9 cellular contexts compared by ENCODE assay signal in genomic region chr22:41781508-41781906, GRCh38. TPM values are rescaled to one million over a fixed set of nuclear protein-coding genes. Genes with fewer than 3 reads are reported as not detected.
A peak's percentile ranks its signal among the peaks of the same experiment; 100 is the strongest.
DNase-seq lines count a peak whose midpoint lies in the region; ATAC-seq, FAIRE-seq and TF ChIP-seq lines count a peak whose summit lies in the region.
"Had no signal": no experiment of that assay in that cellular context is flagged by ENCODE, and none has a peak within 500 bp of the region (broad histone marks: within the 10 kb centered on the region; RNA-seq: fewer than 3 reads in every experiment).

No MANE protein-coding gene starts in this region.

- no TSS peak for BruUV-seq in HepG2 (replicated peaks; lab: Mats Ljungman, UMichigan)

- no peak for TF ChIP-seq RAD21 in HepG2 (CRISPR knock-in tag; IDR thresholded peaks at IDR 0.05)

- peaks cover 39 to 58% (median 54%) of the 10 kb centered on the region in 3 donors for H3K4me1 Mint-ChIP-seq in CD8-positive, alpha-beta memory T cell
- H3K4me1 Mint-ChIP-seq in endothelial cell (ENCODE audit: unreplicated experiment): peaks cover 20% of the 10 kb centered on the region

- TF ChIP-seq POLR2A in HepG2 (IDR thresholded peaks at IDR 0.05; ENCODE audit: insufficient read depth in 1 of 2, low read depth in 2 of 2, low read length in 2 of 2): no peak

- H3K79me2 ChIP-seq in OCI-LY1 (ENCODE audit: insufficient read depth, low read length) (no peaks in the 10 kb centered on the region), HepG2 (ENCODE audit: insufficient read depth, low read length) (no peaks in the 10 kb centered on the region)

- no peaks in the 10 kb centered on the region for H3K36me3 ChIP-seq in CD8-positive, alpha-beta memory T cell (ENCODE audit: insufficient read depth, low read length)
- H3K36me3 ChIP-seq in OCI-LY1 (ENCODE audit: insufficient read depth, low read length) (no peaks in the 10 kb centered on the region), HepG2 (replicated peaks in 1 of 2; ENCODE audit: control insufficient read depth in 1 of 2, insufficient read depth in 2 of 2, low read length in 2 of 2) (no peaks in the 10 kb centered on the region)

- peak overlapping the region; percentile 76 to 92 (median 90) for H3K4me3 Mint-ChIP-seq in CD8-positive, alpha-beta memory T cell
- H3K4me3 Mint-ChIP-seq in endothelial cell (ENCODE audit: unreplicated experiment): no peak overlapping the region

- H3K27ac Mint-ChIP-seq in CD8-positive, alpha-beta memory T cell: peak overlapping the region; percentile 97 to 100 (median 100)
- H3K27ac Mint-ChIP-seq in endothelial cell (ENCODE audit: unreplicated experiment): no peak overlapping the region

- 0 out of 2 replicates have a peak overlapping the region, but pooled peaks have one; percentile 42 for H2AFZ ChIP-seq in OCI-LY1 (ENCODE audit: low read length)
- H2AFZ ChIP-seq in HepG2 (ENCODE audit: low read length): no peak overlapping the region

- no peaks in the 10 kb centered on the region for H3K27me3 ChIP-seq in CD8-positive, alpha-beta memory T cell (ENCODE audit: insufficient read depth, low read length, poor library complexity, severe bottlenecking)
- H3K27me3 ChIP-seq in OCI-LY1 (ENCODE audit: insufficient read depth, low read length): no peaks in the 10 kb centered on the region
- peaks cover 0 to 4% of the 10 kb centered on the region in 2 experiments; a peak in 3 of 5 replicates for H3K27me3 ChIP-seq in HepG2 (ENCODE audit: control insufficient read depth in 1 of 2, insufficient read depth in 2 of 2, low read length in 2 of 2)

- H3K4me2 ChIP-seq in OCI-LY1 (ENCODE audit: low read length) (peak overlapping the region; percentile 10; the same call in 1 of the 2 replicates), HepG2 (ENCODE audit: low read depth, low read length) (peak overlapping the region; percentile 16; the same call in 1 of the 2 replicates)

- intact Hi-C loops in HepG2 (cut with micrococcal nuclease; ENCODE audit: unreplicated experiment): no loop called here

- H4K20me1 ChIP-seq in OCI-LY1 (ENCODE audit: insufficient read depth, low read length) (no peaks in the 10 kb centered on the region), HepG2 (ENCODE audit: insufficient read depth, low read length) (no peaks in the 10 kb centered on the region)

- TF ChIP-seq CTCF in OCI-LY1 (IDR thresholded peaks at IDR 0.05; ENCODE audit: low read length) (no peak), HepG2 (CRISPR knock-in tag; IDR thresholded peaks at IDR 0.05) (no peak), endothelial cell (IDR thresholded peaks at IDR 0.05; ENCODE audit: unreplicated experiment) (no peak)

- FAIRE-seq in HepG2 (lab: Jason Lieb, UNC): no peak
- FAIRE-seq: G401.6 had no signal

- WGBS in HepG2 (ENCODE audit: low lambda C conversion rate): no CpG with 5 or more reads among the region's 1 CpG

- peaks cover 49% of the 10 kb centered on the region for H3K4me1 ChIP-seq in CD8-positive, alpha-beta memory T cell (ENCODE audit: insufficient read depth, low read length)
- H3K4me1 ChIP-seq in OCI-LY1 (ENCODE audit: insufficient read depth, low read length, severe bottlenecking) (peaks cover 7% of the 10 kb centered on the region), HepG2 (ENCODE audit: insufficient read depth, low read length) (0 out of 2 replicates have a peak, but pooled peaks cover 7% of the 10 kb centered on the region)

- in situ Hi-C loops in HepG2 (cut with HindIII; ENCODE audit: extremely low pct_ligation_motif_present, low pct_unique_long_range_greater_than_20kb): no loop called here

- no peaks in the 10 kb centered on the region for H3K9me3 Mint-ChIP-seq in CD8-positive, alpha-beta memory T cell
- H3K9me3 Mint-ChIP-seq in endothelial cell (ENCODE audit: unreplicated experiment): no peaks in the 10 kb centered on the region

- H3K9ac ChIP-seq in OCI-LY1 (ENCODE audit: low read length) (no peak overlapping the region; the same call in 1 of the 2 replicates), HepG2 (ENCODE audit: insufficient read depth, low read depth, low read length) (no peak overlapping the region)

- DNase-seq in CD8-positive, alpha-beta memory T cell: no peak
- DNase-seq in HepG2 (ENCODE audit: low spot score) (no peak), endothelial cell (ENCODE audit: low spot score) (no peak), DMS114 treated with DMSO at 0.1 percent for 48 hours (lab: John Stamatoyannopoulos, UW; ENCODE audit: unreplicated experiment) (no peak)
- no peak for DNase-seq in stimulated activated CD4-positive, alpha-beta T cell treated with anti-CD3 and anti-CD28 coated beads, Interleukin-1b, Interleukin-23, amount 100 ng/mL, for 48 hours

- POLR2A ChIA-PET in CD8-positive, alpha-beta memory T cell (lab: Charles Lee): interaction anchor here (0.7 to 4.8 kb wide), 12 partner anchors 9 to 313 kb away, joined by 3 to 153 read pairs (median 4); partner anchors contain the start of genes ACO2, CCDC134, PHF5A and SNU13
- POLR2A ChIA-PET in HepG2 (lab: Yijun Ruan, JAX): interaction anchor here (0.6 to 2.8 kb wide), 5 partner anchors 14 to 834 kb away, joined by 3 to 31 read pairs (median 3); partner anchors contain the start of genes CCDC134 and SREBF2

- peaks cover 0 to 30% (median 5%) of the 10 kb centered on the region in 3 donors for H3K36me3 Mint-ChIP-seq in CD8-positive, alpha-beta memory T cell
- H3K36me3 Mint-ChIP-seq in endothelial cell (ENCODE audit: low read depth, unreplicated experiment): no peaks in the 10 kb centered on the region

- peak overlapping the region; percentile 78 for H3K4me3 ChIP-seq in CD8-positive, alpha-beta memory T cell (ENCODE audit: low read length)
- H3K4me3 ChIP-seq in OCI-LY1 (ENCODE audit: low read depth, low read length, poor library complexity, severe bottlenecking) (no peak overlapping the region), HepG2 (replicated peaks in 1 of 3; ENCODE audit: insufficient read depth in 1 of 3, low read depth in 2 of 3, low read length in 3 of 3) (no peak overlapping the region; a peak in 1 of 6 replicates)

- H3K27me3 Mint-ChIP-seq in CD8-positive, alpha-beta memory T cell: no peaks in the 10 kb centered on the region
- peaks cover 2% of the 10 kb centered on the region for H3K27me3 Mint-ChIP-seq in endothelial cell (ENCODE audit: unreplicated experiment)

- no peaks in the 10 kb centered on the region for H3F3A ChIP-seq in OCI-LY1 (ENCODE audit: insufficient read depth, low read length)

- no peaks in the 10 kb centered on the region for H3K9me3 ChIP-seq in CD8-positive, alpha-beta memory T cell (ENCODE audit: low read length)
- H3K9me3 ChIP-seq in OCI-LY1 (ENCODE audit: low read length) (no peaks in the 10 kb centered on the region), HepG2 (ENCODE audit: low read length) (no peaks in the 10 kb centered on the region)

- TF ChIP-seq EP300 in HepG2 (IDR thresholded peaks at IDR 0.05; ENCODE audit: low read depth in 2 of 2, low read length in 2 of 2) (no peak), HepG2 (CRISPR knock-in tag; IDR thresholded peaks at IDR 0.05; ENCODE audit: borderline replicate concordance) (no peak)

- CTCF ChIA-PET in CD8-positive, alpha-beta memory T cell (lab: Charles Lee): interaction anchor here (0.7 to 5.1 kb wide), 12 partner anchors 11 to 159 kb away, joined by 3 to 62 read pairs (median 4); partner anchors contain the start of genes CCDC134, SNU13 and SREBF2
- CTCF ChIA-PET in HepG2 (lab: Yijun Ruan, JAX; ENCODE audit: low intra/inter-chr PET ratio, low total read pairs): no interaction called here

- no peaks in the 10 kb centered on the region for H3K9me2 ChIP-seq in OCI-LY1 (ENCODE audit: low read depth, low read length)

- ATAC-seq in GM21529 (IDR thresholded peaks at IDR 0.05; ENCODE audit: unreplicated experiment) (peak; percentile 16), HepG2 (peak; percentile 26; the same call in 2 of the 3 replicates), HG03039 (IDR thresholded peaks at IDR 0.05; ENCODE audit: unreplicated experiment) (no peak)

- peak overlapping the region; percentile 71 for H3K27ac ChIP-seq in CD8-positive, alpha-beta memory T cell (ENCODE audit: low read depth, low read length)
- H3K27ac ChIP-seq in OCI-LY1 (ENCODE audit: low read depth, low read length, poor library complexity, severe bottlenecking): no peak overlapping the region
- no peak overlapping the region for H3K27ac ChIP-seq in HepG2 (ENCODE audit: extremely low read length, insufficient read depth, low read length)

RNA-seq across cellular contexts. Expression of gene CCDC134, which starts 19.0 kb away (rescaled TPM):
- 10 to 100 TPM; 17.9 to 19.9 TPM for total RNA-seq in CD8-positive, alpha-beta memory T cell
- 5.5 TPM for polyA plus RNA-seq in CD8-positive, alpha-beta memory T cell
- total RNA-seq in HepG2 (2016; rRNA removed; fragmentation: Illumina TruSeq; extraction: Trizol): 11.3 and 17.4 TPM in 2 replicates
- 40.7 and 41.5 TPM in 2 replicates for total RNA-seq in HepG2 (2016; cell fraction: cytosol; rRNA removed; fragmentation: Illumina TruSeq; extraction: Trizol; ENCODE audit: low read depth)
- total RNA-seq in HepG2 (2016; cell fraction: insoluble cytoplasmic fraction; rRNA removed; fragmentation: Illumina TruSeq; extraction: Trizol): 11.5 and 17.3 TPM in 2 replicates
- total RNA-seq in HepG2 (2016; cell fraction: membrane; rRNA removed; fragmentation: Illumina TruSeq; extraction: Trizol): 12.5 and 13.5 TPM in 2 replicates
- 21.6 and 24.7 TPM in 2 replicates for total RNA-seq in HepG2 (2016; cell fraction: nucleus; rRNA removed; fragmentation: Illumina TruSeq; extraction: Trizol)
- 4.8 and 5.6 TPM in 2 replicates for polyA plus RNA-seq in HepG2 (2011; rRNA removed)
- polyA plus RNA-seq in HepG2 (2011; cell fraction: cytosol; rRNA removed): 3.7 and 5.6 TPM in 2 replicates
- 6.9 and 7.1 TPM in 2 replicates for polyA plus RNA-seq in HepG2 (2011; cell fraction: nucleus; rRNA removed)
- 2.7 and 2.8 TPM in 2 replicates for polyA plus RNA-seq in HepG2 (2012)
- 1.8 and 2.0 TPM in 2 replicates for polyA plus RNA-seq in HepG2 (2016; cell fraction: cytosol; fragmentation: Illumina TruSeq; extraction: Trizol; ENCODE audit: low read depth)
- 4.4 TPM in 2 replicates for polyA plus RNA-seq in HepG2 (2016; cell fraction: insoluble cytoplasmic fraction; fragmentation: Illumina TruSeq; extraction: Trizol; ENCODE audit: low read depth)
- polyA plus RNA-seq in HepG2 (2016; cell fraction: membrane; fragmentation: Illumina TruSeq; extraction: Trizol; ENCODE audit: low read depth): 2.2 and 2.7 TPM in 2 replicates
- polyA plus RNA-seq in HepG2 (2016; cell fraction: nucleus; fragmentation: Illumina TruSeq; extraction: Trizol; ENCODE audit: insufficient read depth, low read depth): 18.6 and 19.9 TPM in 2 replicates
- polyA minus RNA-seq in HepG2 (2011; rRNA and poly(A)+ RNA removed; ENCODE audit: low replicate concordance): 14.6 and 21.4 TPM in 2 replicates
- 9.4 and 9.7 TPM in 2 replicates for polyA minus RNA-seq in HepG2 (2011; cell fraction: cytosol; rRNA and poly(A)+ RNA removed)
- 6.3 and 8.3 TPM in 2 replicates for polyA minus RNA-seq in HepG2 (2011; cell fraction: nucleus; rRNA and poly(A)+ RNA removed)
- 8.8 TPM for total RNA-seq in endothelial cell (ENCODE audit: unreplicated experiment)

RNA-seq across cellular contexts. Expression of gene SREBF2, which starts 51.4 kb away (rescaled TPM):
- total RNA-seq in CD8-positive, alpha-beta memory T cell: 10 to 100 TPM; 85.1 to 87.1 TPM
- polyA plus RNA-seq in CD8-positive, alpha-beta memory T cell: 24.5 TPM
- total RNA-seq in HepG2 (2016; rRNA removed; fragmentation: Illumina TruSeq; extraction: Trizol) (30.2 and 53.8 TPM in 2 replicates), endothelial cell (ENCODE audit: unreplicated experiment) (200 TPM)
- total RNA-seq in HepG2 (2016; cell fraction: cytosol; rRNA removed; fragmentation: Illumina TruSeq; extraction: Trizol; ENCODE audit: low read depth): 14.0 and 16.6 TPM in 2 replicates
- total RNA-seq in HepG2 (2016; cell fraction: insoluble cytoplasmic fraction; rRNA removed; fragmentation: Illumina TruSeq; extraction: Trizol): 28.0 and 53.2 TPM in 2 replicates
- total RNA-seq in HepG2 (2016; cell fraction: membrane; rRNA removed; fragmentation: Illumina TruSeq; extraction: Trizol): 33.3 and 36.0 TPM in 2 replicates
- 57.4 and 66.5 TPM in 2 replicates for total RNA-seq in HepG2 (2016; cell fraction: nucleus; rRNA removed; fragmentation: Illumina TruSeq; extraction: Trizol)
- 72.6 and 108 TPM in 2 replicates for polyA plus RNA-seq in HepG2 (2011; rRNA removed)
- polyA plus RNA-seq in HepG2 (2011; cell fraction: cytosol; rRNA removed): 70.5 and 75.9 TPM in 2 replicates
- 163 and 208 TPM in 2 replicates for polyA plus RNA-seq in HepG2 (2011; cell fraction: nucleus; rRNA removed)
- 109 and 143 TPM in 2 replicates for polyA plus RNA-seq in HepG2 (2012)
- 6.9 and 7.8 TPM in 2 replicates for polyA plus RNA-seq in HepG2 (2016; cell fraction: cytosol; fragmentation: Illumina TruSeq; extraction: Trizol; ENCODE audit: low read depth)
- polyA plus RNA-seq in HepG2 (2016; cell fraction: insoluble cytoplasmic fraction; fragmentation: Illumina TruSeq; extraction: Trizol; ENCODE audit: low read depth): 26.3 and 34.3 TPM in 2 replicates
- 19.9 and 23.8 TPM in 2 replicates for polyA plus RNA-seq in HepG2 (2016; cell fraction: membrane; fragmentation: Illumina TruSeq; extraction: Trizol; ENCODE audit: low read depth)
- 92.3 and 92.9 TPM in 2 replicates for polyA plus RNA-seq in HepG2 (2016; cell fraction: nucleus; fragmentation: Illumina TruSeq; extraction: Trizol; ENCODE audit: insufficient read depth, low read depth)
- polyA minus RNA-seq in HepG2 (2011; rRNA and poly(A)+ RNA removed; ENCODE audit: low replicate concordance): 105 and 167 TPM in 2 replicates
- 56.3 and 97.6 TPM in 2 replicates for polyA minus RNA-seq in HepG2 (2011; cell fraction: cytosol; rRNA and poly(A)+ RNA removed)
- polyA minus RNA-seq in HepG2 (2011; cell fraction: nucleus; rRNA and poly(A)+ RNA removed): 62.8 and 87.4 TPM in 2 replicates
